In the genomic region with DNA sequence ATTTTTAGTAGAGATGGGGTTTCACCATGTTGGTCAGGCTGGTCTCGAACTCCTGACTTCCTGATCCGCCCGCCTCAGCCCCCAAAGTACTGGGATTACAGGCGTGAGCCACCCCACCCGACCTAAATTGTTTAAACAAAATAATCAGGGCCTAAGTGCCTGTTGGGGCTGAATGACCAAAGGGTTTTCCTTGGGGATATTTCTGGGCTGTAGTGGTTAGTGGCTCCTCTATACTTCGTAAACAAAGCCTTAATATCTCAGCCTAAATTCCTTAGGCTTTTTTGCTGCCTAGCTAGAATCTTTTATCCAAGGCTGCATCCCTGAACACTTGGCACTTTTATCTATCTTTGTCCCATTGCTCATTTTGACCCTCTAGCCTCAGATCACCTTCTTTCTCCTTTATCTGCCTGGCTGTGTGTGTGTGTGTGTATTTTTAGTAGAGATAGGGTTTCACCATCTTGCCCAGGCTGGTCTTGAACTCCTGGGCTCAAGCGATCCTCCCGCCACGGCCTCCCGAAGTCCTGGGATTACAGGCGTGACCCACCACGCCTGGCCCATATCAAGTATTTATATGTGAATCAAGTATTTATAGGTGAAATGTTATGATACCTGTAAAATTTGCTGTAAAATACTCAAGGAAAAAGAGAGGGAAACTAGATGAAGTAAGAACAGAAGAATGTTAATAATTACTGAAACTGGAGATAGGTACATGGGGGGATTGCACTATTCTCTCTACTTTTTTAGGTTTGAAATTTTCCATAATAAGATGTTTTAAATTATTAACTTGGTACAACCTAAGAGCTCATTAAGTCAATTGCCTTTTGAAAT, we compare ENCODE assay signal across 9 cellular contexts. TPM values are rescaled to one million over a fixed set of nuclear protein-coding genes. Genes with fewer than 3 reads are reported as not detected.
A peak's percentile ranks its signal among the peaks of the same experiment; 100 is the strongest.
DNase-seq lines count a peak whose midpoint lies in the region; FAIRE-seq and TF ChIP-seq lines count a peak whose summit lies in the region.
"Had no signal": no experiment of that assay in that cellular context is flagged by ENCODE, and none has a peak within 500 bp of the region (broad histone marks: within the 10 kb centered on the region; RNA-seq: fewer than 3 reads in every experiment).

No MANE protein-coding gene starts in this region.

- H3K23ac ChIP-seq in neuronal stem cell (ENCODE audit: low read depth, low read length, poor library complexity): no peak overlapping the region

- H3K9ac ChIP-seq in neuronal stem cell (ENCODE audit: low read depth, low read length, poor library complexity): no peak overlapping the region

- H4K8ac ChIP-seq in neuronal stem cell (ENCODE audit: low read depth, low read length): no peak overlapping the region

- in situ Hi-C loops in astrocyte of the cerebellum (cut with HindIII; ENCODE audit: low sequenced_read_pairs): no loop called here

- H3K36me3 ChIP-seq in neuronal stem cell (replicated peaks in 1 of 2; ENCODE audit: control insufficient read depth in 2 of 2, insufficient read depth in 2 of 2, low read length in 2 of 2): peaks cover 4 to 39% of the 10 kb centered on the region in 2 donors

- H2BK5ac ChIP-seq in neuronal stem cell (ENCODE audit: low read length): no peak overlapping the region

- H3K4me1 ChIP-seq in neuronal stem cell (ENCODE audit: control insufficient read depth in 2 of 2, insufficient read depth in 1 of 2, low read depth in 1 of 2, low read length in 2 of 2): peaks cover 2 to 8% of the 10 kb centered on the region in 2 donors

- H2BK12ac ChIP-seq in neuronal stem cell (ENCODE audit: low read length): no peak overlapping the region

- no peak overlapping the region for H3K4ac ChIP-seq in neuronal stem cell (ENCODE audit: low read length)

- H2AFZ ChIP-seq in neuronal stem cell (ENCODE audit: low read length): no peak overlapping the region

- FAIRE-seq in frontal cortex (lab: Jason Lieb, UNC): no peak

- H3K4me2 ChIP-seq in neuronal stem cell (ENCODE audit: insufficient read depth, low read length, poor library complexity, severe bottlenecking): peak overlapping the region; percentile 52

- WGBS in neuronal stem cell (ENCODE audit: extremely low coverage in 2 of 2, insufficient read length in 2 of 2, insufficient replicate concordance in 1 of 2), 2 donors: no CpG with 5 or more reads among the region's 12 CpGs

- no peaks in the 10 kb centered on the region for H3K79me1 ChIP-seq in neuronal stem cell (ENCODE audit: low read depth, low read length)

- H3K18ac ChIP-seq in neuronal stem cell (ENCODE audit: low read length): no peak overlapping the region

- DNase-seq in GM12865 (ENCODE audit: low read depth): peak; percentile 29
- peak; percentile 22 for DNase-seq in NB4 (ENCODE audit: low read depth)
- DNase-seq in astrocyte of the cerebellum (ENCODE audit: low read depth): no peak
- DNase-seq in neuronal stem cell (ENCODE audit: low spot score): no peak
- DNase-seq in frontal cortex (ENCODE audit: low spot score in 2 of 2): no peak
- no peak for DNase-seq in middle frontal gyrus (ENCODE audit: extremely low spot score, low spot score)
- DNase-seq in NCI-H1092 treated with DMSO at 0.1 percent for 48 hours (lab: John Stamatoyannopoulos, UW): no peak
- DNase-seq: foreskin melanocyte, IMR-90 had no signal

- no peak for TF ChIP-seq POLR2A in NB4 (IDR thresholded peaks at IDR 0.05; ENCODE audit: extremely low read depth, insufficient read length)

- H3K27ac ChIP-seq in neuronal stem cell (replicated peaks; ENCODE audit: low read length): no peak overlapping the region

- H3K9me3 ChIP-seq in neuronal stem cell (replicated peaks in 1 of 2; ENCODE audit: control insufficient read depth in 2 of 2, insufficient read depth in 1 of 2, low read depth in 1 of 2, low read length in 2 of 2): no peaks in the 10 kb centered on the region

- no peak for TF ChIP-seq CTCF in GM12865 (IDR thresholded peaks at IDR 0.05; ENCODE audit: insufficient read depth, low read depth, low read length, missing control alignments)
- TF ChIP-seq CTCF in NB4 (IDR thresholded peaks at IDR 0.05; ENCODE audit: low read depth, low read length): no peak
- no peak for TF ChIP-seq CTCF in astrocyte of the cerebellum (IDR thresholded peaks at IDR 0.05; ENCODE audit: low read depth, low read length, missing control alignments)

- H3K4me3 ChIP-seq in GM12865 (ENCODE audit: low read depth, low read length) (peak overlapping the region; percentile 80), NB4 (ENCODE audit: low read depth, low read length) (peak overlapping the region; percentile 83), astrocyte of the cerebellum (ENCODE audit: low read depth, low read length) (peak overlapping the region; percentile 98), neuronal stem cell (ENCODE audit: low read length in 2 of 2) (peak overlapping the region; percentile 12 to 71)

- H2BK120ac ChIP-seq in neuronal stem cell (ENCODE audit: low read depth, low read length): no peak overlapping the region

- no peaks in the 10 kb centered on the region for H3K27me3 ChIP-seq in neuronal stem cell (ENCODE audit: control insufficient read depth in 3 of 3, insufficient read depth in 3 of 3, low read depth in 1 of 3, low read length in 3 of 3)

- no peak overlapping the region for H2AK5ac ChIP-seq in neuronal stem cell (ENCODE audit: low read depth, low read length)

- no peak overlapping the region for H2BK15ac ChIP-seq in neuronal stem cell (ENCODE audit: low read length)

- no peak overlapping the region for H3K14ac ChIP-seq in neuronal stem cell (ENCODE audit: low read length)

- no peak overlapping the region for H4K91ac ChIP-seq in neuronal stem cell (ENCODE audit: low read depth, low read length, poor library complexity)

RNA-seq across cellular contexts. Expression of a gene that starts 1.8 kb away (rescaled TPM):
- polyA plus RNA-seq in neuronal stem cell (2013, experiment 1 of 2): 211 TPM
- 209 TPM for polyA plus RNA-seq in neuronal stem cell (2013, experiment 2 of 2)
- 22.8 TPM for total RNA-seq in frontal cortex

RNA-seq across cellular contexts. Expression of a gene that starts 2.1 kb away (rescaled TPM):
- polyA plus RNA-seq in neuronal stem cell (2013, experiment 1 of 2): 32.9 TPM
- polyA plus RNA-seq in neuronal stem cell (2013, experiment 2 of 2): 32.6 TPM
- total RNA-seq in frontal cortex: 2.4 TPM

Comparison
In these comparisons a context has a peak if more than half of its experiments do, and no peak if none do; other contexts are left out.
1. DNase-seq: peak in GM12865 (single experiment) and NB4 (single experiment); none in astrocyte of the cerebellum (single experiment), neuronal stem cell (single experiment), frontal cortex (0 of 2), middle frontal gyrus (single experiment) and NCI-H1092 treated with DMSO at 0.1 percent for 48 hours (single experiment).
2. H3K4me3 ChIP-seq: peak in every context shown above with its lines; median percentile 98 in astrocyte of the cerebellum; 83 in NB4; 80 in GM12865; 42 in neuronal stem cell.